Comparison of ENCODE assay signal across 8 cellular contexts in genomic region chr2:27086090-27086721, GRCh38. TPM values are rescaled to one million over a fixed set of nuclear protein-coding genes. Genes with fewer than 3 reads are reported as not detected.
DNase-seq lines count a peak whose midpoint lies in the region; ATAC-seq and TF ChIP-seq lines count a peak whose summit lies in the region.

No MANE protein-coding gene starts in this region.

- POLR2A ChIA-PET in T-cell (lab: Charles Lee) = no interaction called here

- peak; percentile 97 for TF ChIP-seq CTCF in GM13977 (IDR thresholded peaks at IDR 0.05; ENCODE audit: extremely low read depth, insufficient read depth, missing control alignments)
- peak; percentile 87 for TF ChIP-seq CTCF in left ventricle myocardium inferior (IDR thresholded peaks at IDR 0.05; ENCODE audit: borderline replicate concordance)
- TF ChIP-seq CTCF in prostate gland (IDR thresholded peaks at IDR 0.05) = peak; percentile 90 to 98 (median 96)

- CTCF ChIA-PET in T-cell (lab: Charles Lee) = interaction anchor here in 1 of 2 donors (0.7 to 2.1 kb wide), 2 partner anchors 15 to 36 kb away, joined by 3 to 8 read pairs; partner anchors contain the start of genes AGBL5 and OST4

- H3K4me3 ChIP-seq in left ventricle myocardium inferior (peak overlapping the region; percentile 84), prostate gland (peak overlapping the region; percentile 38 to 56)

- H3K4me3 Mint-ChIP-seq in T-cell = peak overlapping the region; percentile 80 to 84 (median 80)

- H3K4me1 ChIP-seq in left ventricle myocardium inferior (peaks cover 50% of the 10 kb centered on the region), prostate gland (replicated peaks) (peaks cover 7% of the 10 kb centered on the region)

- DNase-seq in GM13977 (ENCODE audit: low spot score) (peak; percentile 100), NCI-H1436 treated with DMSO at 0.1 percent for 48 hours (lab: John Stamatoyannopoulos, UW) (peak; percentile 45), T-cell (peak; percentile 89 to 99 (median 96)), amniotic stem cell (lab: John Stamatoyannopoulos, UW) (peak; percentile 69), left ventricle myocardium inferior (peak; percentile 96), prostate gland (ENCODE audit: low spot score) (peak; percentile 90), ureter (ENCODE audit: low spot score) (peak; percentile 96)

- H3K27me3 ChIP-seq in left ventricle myocardium inferior (ENCODE audit: low read depth) (no peaks in the 10 kb centered on the region), prostate gland (replicated peaks; ENCODE audit: insufficient read depth) (no peaks in the 10 kb centered on the region)

- no peaks in the 10 kb centered on the region for H3K36me3 ChIP-seq in left ventricle myocardium inferior
- no peaks in the 10 kb centered on the region for H3K36me3 ChIP-seq in prostate gland

- H3K27ac ChIP-seq in left ventricle myocardium inferior (replicated peaks) = peak overlapping the region; percentile 97
- peak overlapping the region; percentile 71 to 80 for H3K27ac ChIP-seq in prostate gland

- H3K9me3 Mint-ChIP-seq in T-cell = no peaks in the 10 kb centered on the region

- 2% methylated on average over 39 of the region's 80 CpGs for WGBS in prostate gland

- ATAC-seq in HG02852 (IDR thresholded peaks at IDR 0.05; ENCODE audit: unreplicated experiment) = peak; percentile 78
- peak; percentile 91 to 94 (median 92) for ATAC-seq in T-cell (replicated peaks in 1 of 4)

- in situ Hi-C loops in GM13977 (cut with MboI; ENCODE audit: low pct_unique_long_range_greater_than_20kb, low sequenced_read_pairs, unreplicated experiment) = no loop called here

- no peaks in the 10 kb centered on the region for H3K9me3 ChIP-seq in left ventricle myocardium inferior (replicated peaks)
- H3K9me3 ChIP-seq in prostate gland = no peaks in the 10 kb centered on the region

- peak overlapping the region; percentile 87 to 88 for H3K27ac Mint-ChIP-seq in T-cell

- no peaks in the 10 kb centered on the region for H3K36me3 Mint-ChIP-seq in T-cell

- peak; percentile 46 for TF ChIP-seq POLR2A in prostate gland (IDR thresholded peaks at IDR 0.05)

- peaks cover 21 to 26% (median 24%) of the 10 kb centered on the region in 3 donors for H3K4me1 Mint-ChIP-seq in T-cell

- intact Hi-C loops in left ventricle myocardium inferior (cut with micrococcal nuclease) (loop anchor here (10.0 kb wide), 1 partner anchor 121 kb away; no protein-coding TSS in a partner anchor), prostate gland (cut with DNase I) (loop anchor here (5.0 kb wide), 1 partner anchor 124 kb away; no protein-coding TSS in a partner anchor)

- H3K27me3 Mint-ChIP-seq in T-cell = no peaks in the 10 kb centered on the region

RNA-seq across cellular contexts. Expression of gene KHK, which starts 0.4 kb away (rescaled TPM):
- total RNA-seq in T-cell (1 to 10 TPM; 3.7 to 9.1 (median 6.7) TPM), left ventricle myocardium inferior (2.9 TPM), prostate gland (1 to 10 TPM in 1 of 2 donors, under 1 TPM in 1; 0.91 to 7.0 TPM), ureter (2.6 TPM)

RNA-seq across cellular contexts. Expression of gene EMILIN1, which starts 7.8 kb away (rescaled TPM):
- total RNA-seq in T-cell (1 to 10 TPM in 1 of 5 donors, under 1 TPM in 4; 0.28 to 1.1 (median 0.85) TPM), left ventricle myocardium inferior (18.4 TPM), prostate gland (100 to 1,000 TPM in 1 of 2 donors, 10 to 100 TPM in 1; 39.8 to 149 TPM), ureter (65.8 TPM)

RNA-seq across cellular contexts. Expression of gene OST4, which starts 14.8 kb away (rescaled TPM):
- 100 to 1,000 TPM; 217 to 292 (median 236) TPM for total RNA-seq in T-cell
- total RNA-seq in left ventricle myocardium inferior = 354 TPM
- 100 to 1,000 TPM; 246 to 317 TPM for total RNA-seq in prostate gland
- 398 TPM for total RNA-seq in ureter

RNA-seq across cellular contexts. Expression of gene CGREF1, which starts 32.7 kb away (rescaled TPM):
- total RNA-seq in T-cell (1 to 10 TPM in 1 of 5 donors, under 1 TPM in 3, not detected in 1; 0.21 to 1.1 (median 0.34) TPM), left ventricle myocardium inferior (0.80 TPM), prostate gland (10 to 100 TPM in 1 of 2 donors, 1 to 10 TPM in 1; 4.9 to 10.7 TPM), ureter (1.9 TPM)

RNA-seq across cellular contexts. Expression of gene AGBL5, which starts 34.7 kb away (rescaled TPM):
- 10 to 100 TPM in 3 of 5 donors, 1 to 10 TPM in 2; 9.5 to 13.3 (median 11.2) TPM for total RNA-seq in T-cell
- total RNA-seq in left ventricle myocardium inferior = 10.0 TPM
- 10 to 100 TPM; 31.9 to 87.1 TPM for total RNA-seq in prostate gland
- total RNA-seq in ureter = 22.0 TPM

Comparison
In these comparisons a context has a peak if more than half of its experiments do, and no peak if none do; other contexts are left out.
1. Peak in every context shown above with its lines: DNase-seq, ATAC-seq, H3K4me3 ChIP-seq and H3K27ac ChIP-seq.
2. DNase-seq: peak in every context shown above with its lines; median percentile 100 in GM13977; 96 in left ventricle myocardium inferior; 96 in ureter; 96 in T-cell; 90 in prostate gland; 69 in amniotic stem cell; 45 in NCI-H1436 treated with DMSO at 0.1 percent for 48 hours.